ENCODE assay signal across 18 cellular contexts in genomic region chr12:94817695-94818075, GRCh38.
DNase-seq lines count a peak whose midpoint lies in the region; ATAC-seq, FAIRE-seq and TF ChIP-seq lines count a peak whose summit lies in the region.
"Had no signal": no experiment of that assay in that cellular context is flagged by ENCODE, and none has a peak within 500 bp of the region (broad histone marks: within the 10 kb centered on the region; RNA-seq: fewer than 3 reads in every experiment).

No MANE protein-coding gene starts in this region.

- no peaks in the 10 kb centered on the region for H3K27me3 Mint-ChIP-seq in activated T-helper 2 cell treated with anti-CD3 and anti-CD28 coated beads, Interferon-gamma antibody, Interleukin-2, Interleukin-4, amounts not matched to agents 10 μg/mL and 5 μg/mL and 100 μg/mL, durations not matched to agents 14 hours and 24 hours and 36 hours (ENCODE audit: low read depth)

- H3K9me2 ChIP-seq in DOHH2 (replicated peaks; ENCODE audit: control insufficient read depth, low read length), result no peaks in the 10 kb centered on the region
- no peaks in the 10 kb centered on the region for H3K9me2 ChIP-seq in Karpas-422 (replicated peaks; ENCODE audit: insufficient read depth, low read length)

- no peak overlapping the region for H3K27ac Mint-ChIP-seq in activated T-helper 2 cell treated with anti-CD3 and anti-CD28 coated beads, Interferon-gamma antibody, Interleukin-2, Interleukin-4, amounts not matched to agents 10 μg/mL and 5 μg/mL and 100 μg/mL, durations not matched to agents 14 hours and 24 hours and 36 hours

- H3K4me2 ChIP-seq in DOHH2 (ENCODE audit: low read length), result peak overlapping the region; percentile 78
- H3K4me2 ChIP-seq in Karpas-422 (ENCODE audit: low read depth, low read length, poor library complexity, severe bottlenecking), result peak overlapping the region; percentile 61

- H3K4me3 ChIP-seq in DOHH2 (ENCODE audit: low read length) (peak overlapping the region; percentile 70), Karpas-422 (ENCODE audit: low read length) (peak overlapping the region; percentile 41)
- H3K4me3 ChIP-seq: heart left ventricle, SJSA1, skin epidermis, stomach had no signal

- no peak for TF ChIP-seq CTCF in DOHH2 (IDR thresholded peaks at IDR 0.05; ENCODE audit: low read depth, low read length, poor library complexity, severe bottlenecking)

- FAIRE-seq in HTR-8/SVneo (lab: Jason Lieb, UNC), result no peak

- H3K4me1 ChIP-seq in DOHH2 (ENCODE audit: control insufficient read depth, low read length), result peaks cover 60% of the 10 kb centered on the region
- H3K4me1 ChIP-seq in Karpas-422 (ENCODE audit: low read length), result peaks cover 20% of the 10 kb centered on the region
- H3K4me1 ChIP-seq: Caco-2, stomach had no signal

- peak overlapping the region; percentile 82 for H2AFZ ChIP-seq in Karpas-422 (ENCODE audit: low read length)

- H3K4me1 Mint-ChIP-seq in activated T-helper 2 cell treated with anti-CD3 and anti-CD28 coated beads, Interferon-gamma antibody, Interleukin-2, Interleukin-4, amounts not matched to agents 10 μg/mL and 5 μg/mL and 100 μg/mL, durations not matched to agents 14 hours and 24 hours and 36 hours (ENCODE audit: low read depth), result no peaks in the 10 kb centered on the region

- peaks cover 21% of the 10 kb centered on the region for H3K9me3 Mint-ChIP-seq in activated T-helper 2 cell treated with anti-CD3 and anti-CD28 coated beads, Interferon-gamma antibody, Interleukin-2, Interleukin-4, amounts not matched to agents 10 μg/mL and 5 μg/mL and 100 μg/mL, durations not matched to agents 14 hours and 24 hours and 36 hours

- DNase-seq in Karpas-422 (no peak), SIG-M5 (lab: John Stamatoyannopoulos, UW) (no peak), glomerular visceral epithelial cell (ENCODE audit: extremely low spot score) (no peak), HTR-8/SVneo (ENCODE audit: insufficient read length, low spot score) (no peak)
- no peak for DNase-seq in activated T-helper 2 cell treated with anti-CD3 and anti-CD28 coated beads, Interferon-gamma antibody, Interleukin-2, Interleukin-4, amounts not matched to agents 10 μg/mL and 5 μg/mL and 100 μg/mL, durations not matched to agents 14 hours and 24 hours and 36 hours (ENCODE audit: low spot score)
- DNase-seq: activated CD8-positive, alpha-beta memory T cell treated with anti-CD3 and anti-CD28 coated beads for 24 hours; activated effector memory CD4-positive, alpha-beta T cell treated with anti-CD3 and anti-CD28 coated beads, Interleukin-2, amount 50 U/mL, for 16 hours; Caco-2; GF-D8; GOT3; heart left ventricle; NCI-H1105 treated with DMSO at 0.1 percent for 48 hours; stomach had no signal

- H4K20me1 ChIP-seq in DOHH2 (ENCODE audit: control insufficient read depth, insufficient read depth, low read depth, low read length) (no peaks in the 10 kb centered on the region), Karpas-422 (ENCODE audit: insufficient read depth, low read depth, low read length) (no peaks in the 10 kb centered on the region)

- ATAC-seq in GM19438 (IDR thresholded peaks at IDR 0.05; ENCODE audit: low read depth, unreplicated experiment) (peak; percentile 54), HG03064 (IDR thresholded peaks at IDR 0.05; ENCODE audit: low read depth, unreplicated experiment) (peak; percentile 35)
- ATAC-seq: heart left ventricle had no signal

- intact Hi-C loops in activated T-helper 2 cell treated with anti-CD3 and anti-CD28 coated beads, Interferon-gamma antibody, Interleukin-2, Interleukin-4, amounts not matched to agents 10 μg/mL and 5 μg/mL and 100 μg/mL, durations not matched to agents 14 hours and 24 hours and 36 hours (cut with micrococcal nuclease), result no loop called here

- H3K27ac ChIP-seq in DOHH2 (ENCODE audit: low read depth, low read length) (peak overlapping the region; percentile 92), Karpas-422 (ENCODE audit: low read length) (0 out of 2 replicates have a peak overlapping the region, but pooled peaks have one; percentile 12)
- H3K27ac ChIP-seq: heart left ventricle, SJSA1, stomach had no signal

- peaks cover 26% of the 10 kb centered on the region for H3F3A ChIP-seq in DOHH2 (ENCODE audit: control insufficient read depth, insufficient read depth)

- no peaks in the 10 kb centered on the region for H3K36me3 Mint-ChIP-seq in activated T-helper 2 cell treated with anti-CD3 and anti-CD28 coated beads, Interferon-gamma antibody, Interleukin-2, Interleukin-4, amounts not matched to agents 10 μg/mL and 5 μg/mL and 100 μg/mL, durations not matched to agents 14 hours and 24 hours and 36 hours (ENCODE audit: low read depth)

- H3K27me3 ChIP-seq in DOHH2 (ENCODE audit: control insufficient read depth, low read length), result no peaks in the 10 kb centered on the region
- no peaks in the 10 kb centered on the region for H3K27me3 ChIP-seq in Karpas-422 (ENCODE audit: low read length)
- H3K27me3 ChIP-seq: heart left ventricle, SJSA1, stomach had no signal

- H3K79me2 ChIP-seq in DOHH2 (ENCODE audit: control insufficient read depth, low read length), result no peaks in the 10 kb centered on the region
- no peaks in the 10 kb centered on the region for H3K79me2 ChIP-seq in Karpas-422 (ENCODE audit: low read length)

- H3K36me3 ChIP-seq in DOHH2 (ENCODE audit: control insufficient read depth, low read length), result peaks cover 12% of the 10 kb centered on the region; the same call in 1 of the 2 replicates
- no peaks in the 10 kb centered on the region for H3K36me3 ChIP-seq in Karpas-422 (ENCODE audit: insufficient read depth, low read length)
- H3K36me3 ChIP-seq: heart left ventricle, SJSA1, stomach had no signal

- H3K9me3 ChIP-seq in DOHH2 (ENCODE audit: control insufficient read depth, insufficient read depth, low read length), result peaks cover 23% of the 10 kb centered on the region; the same call in 1 of the 2 replicates
- H3K9me3 ChIP-seq in Karpas-422 (ENCODE audit: low read length), result peaks cover 16% of the 10 kb centered on the region

- peak overlapping the region; percentile 43 for H3K9ac ChIP-seq in Karpas-422 (ENCODE audit: low read length)

- no peak overlapping the region for H3K4me3 Mint-ChIP-seq in activated T-helper 2 cell treated with anti-CD3 and anti-CD28 coated beads, Interferon-gamma antibody, Interleukin-2, Interleukin-4, amounts not matched to agents 10 μg/mL and 5 μg/mL and 100 μg/mL, durations not matched to agents 14 hours and 24 hours and 36 hours (ENCODE audit: low read depth)
